In genomic region chr11:73147771-73148681, GRCh38 we compare ENCODE assay signal across 10 cellular contexts. TPM values are rescaled to one million over a fixed set of nuclear protein-coding genes. Genes with fewer than 3 reads are reported as not detected.
DNase-seq lines count a peak whose midpoint lies in the region; ATAC-seq, FAIRE-seq and TF ChIP-seq lines count a peak whose summit lies in the region.
"Had no signal": no experiment of that assay in that cellular context is flagged by ENCODE, and none has a peak within 500 bp of the region (broad histone marks: within the 10 kb centered on the region; RNA-seq: fewer than 3 reads in every experiment).

No MANE protein-coding gene starts in this region.

- no peaks in the 10 kb centered on the region for H3K9me3 ChIP-seq in gastroesophageal sphincter
- H3K9me3 ChIP-seq in psoas muscle = no peaks in the 10 kb centered on the region
- no peaks in the 10 kb centered on the region for H3K9me3 ChIP-seq in prostate gland

- TF ChIP-seq EP300 in gastroesophageal sphincter (IDR thresholded peaks at IDR 0.05) = no peak

- H3K4me3 ChIP-seq in gastroesophageal sphincter (no peak overlapping the region), psoas muscle (peak overlapping the region; percentile 15), prostate gland (no peak overlapping the region)
- H3K4me3 ChIP-seq: skin epidermis had no signal

- no peaks in the 10 kb centered on the region for H3K36me3 ChIP-seq in gastroesophageal sphincter
- no peaks in the 10 kb centered on the region for H3K36me3 ChIP-seq in psoas muscle (ENCODE audit: insufficient read depth in 1 of 2, low read depth in 1 of 2)
- H3K36me3 ChIP-seq in prostate gland = no peaks in the 10 kb centered on the region

- peak; percentile 43 for ATAC-seq in gastroesophageal sphincter
- peak; percentile 72 to 86 (median 82) for ATAC-seq in psoas muscle
- ATAC-seq in sciatic nerve = no peak

- H3K4me1 ChIP-seq in gastroesophageal sphincter = peaks cover 0 to 45% (median 17%) of the 10 kb centered on the region in 3 donors
- H3K4me1 ChIP-seq in psoas muscle = peaks cover 46% of the 10 kb centered on the region
- H3K4me1 ChIP-seq in prostate gland (replicated peaks) = no peaks in the 10 kb centered on the region

- 28 to 42% methylated on average over 3 to 5 of the region's 15 CpGs for WGBS in gastroesophageal sphincter (ENCODE audit: low coverage in 1 of 2), 2 donors
- 22 to 30% (median 25%) methylated on average over 15 of the region's 15 CpGs for WGBS in psoas muscle, 3 donors
- 24% methylated on average over 15 of the region's 15 CpGs for WGBS in prostate gland

- peak; percentile 78 for FAIRE-seq in GM12892 (lab: Jason Lieb, UNC)

- TF ChIP-seq POLR2A in GM12892 (IDR thresholded peaks at IDR 0.05; ENCODE audit: low read depth, low read length) (no peak), gastroesophageal sphincter (IDR thresholded peaks at IDR 0.05) (no peak), prostate gland (IDR thresholded peaks at IDR 0.05) (no peak)

- no peak for TF ChIP-seq CTCF in gastroesophageal sphincter (IDR thresholded peaks at IDR 0.05)
- no peak for TF ChIP-seq CTCF in psoas muscle (IDR thresholded peaks at IDR 0.05)
- TF ChIP-seq CTCF in prostate gland (IDR thresholded peaks at IDR 0.05) = no peak

- DNase-seq in GM12892 (ENCODE audit: insufficient read length) (no peak), NCI-H2227 (lab: John Stamatoyannopoulos, UW; ENCODE audit: unreplicated experiment) (peak; percentile 25), psoas muscle (peak; percentile 48 to 82), NCI-H82 (lab: John Stamatoyannopoulos, UW) (no peak), prostate gland (ENCODE audit: low spot score) (no peak), sciatic nerve (ENCODE audit: low spot score) (no peak)
- no peak for DNase-seq in activated CD4-positive, alpha-beta T cell treated with anti-CD3 and anti-CD28 coated beads, Interleukin-2, amount 50 U/mL, for 4 hours
- DNase-seq: GDM1 had no signal

- intact Hi-C loops in psoas muscle (cut with DNase I) = loop anchor here in 1 of 2 donors (5.0 kb wide), 1 partner anchor 34 kb away; no protein-coding TSS in a partner anchor
- intact Hi-C loops in prostate gland (cut with DNase I) = loop anchor here (10.0 kb wide), 1 partner anchor 313 kb away; no protein-coding TSS in a partner anchor
- intact Hi-C loops in sciatic nerve (cut with DNase I) = no loop called here

- H3K27me3 ChIP-seq in gastroesophageal sphincter (no peaks in the 10 kb centered on the region), psoas muscle (ENCODE audit: insufficient read depth in 3 of 3, low read length in 2 of 3) (no peaks in the 10 kb centered on the region), prostate gland (replicated peaks; ENCODE audit: insufficient read depth) (no peaks in the 10 kb centered on the region)

- peak overlapping the region in 3 of 4 donors; percentile 72 to 90 (median 75) for H3K27ac ChIP-seq in gastroesophageal sphincter
- peak overlapping the region; percentile 83 for H3K27ac ChIP-seq in psoas muscle
- H3K27ac ChIP-seq in prostate gland = no peak overlapping the region

RNA-seq across cellular contexts. Expression of gene FCHSD2, which starts 5.9 kb away (rescaled TPM):
- 70.2 TPM for polyA plus RNA-seq in GM12892 (2012; ENCODE audit: missing spikeins)
- total RNA-seq in gastroesophageal sphincter (10 to 100 TPM; 17.0 to 40.0 (median 27.0) TPM), psoas muscle (10 to 100 TPM in 3 of 4 donors, 1 to 10 TPM in 1; 9.7 to 18.5 (median 15.1) TPM), prostate gland (10 to 100 TPM in 1 of 2 donors, 1 to 10 TPM in 1; 9.9 to 45.3 TPM), sciatic nerve (64.7 TPM)
- 1 to 10 TPM; 5.7 to 9.6 (median 8.0) TPM for polyA plus RNA-seq in psoas muscle

Comparison
In these comparisons a context has a peak if more than half of its experiments do, and no peak if none do; other contexts are left out.
1. DNase-seq: peak in NCI-H2227 (single experiment) and psoas muscle (2 of 2); none in GM12892 (single experiment), NCI-H82 (single experiment), prostate gland (single experiment), activated CD4-positive, alpha-beta T cell treated with anti-CD3 and anti-CD28 coated beads, Interleukin-2, amount 50 U/mL, for 4 hours (0 of 2) and sciatic nerve (single experiment).
2. H3K27ac ChIP-seq: peak in gastroesophageal sphincter (3 of 4) and psoas muscle (single experiment); none in prostate gland (0 of 2).